In genomic region chr7:44563171-44563679, GRCh38 we compare ENCODE assay signal across 2 cellular contexts.
TF ChIP-seq lines count a peak whose summit lies in the region.

No MANE protein-coding gene starts in this region.

TF ChIP-seq in HCT116, 20 proteins besides CTCF, POLR2A, EP300 and RAD21:
- no peak for TF ChIP-seq ELF1 (IDR thresholded peaks at IDR 0.05; ENCODE audit: borderline replicate concordance, low read depth)
- TF ChIP-seq YY1 (IDR thresholded peaks at IDR 0.05; ENCODE audit: extremely low read depth, insufficient replicate concordance, low read depth, low read length): no peak
- TF ChIP-seq, protein P1, sequence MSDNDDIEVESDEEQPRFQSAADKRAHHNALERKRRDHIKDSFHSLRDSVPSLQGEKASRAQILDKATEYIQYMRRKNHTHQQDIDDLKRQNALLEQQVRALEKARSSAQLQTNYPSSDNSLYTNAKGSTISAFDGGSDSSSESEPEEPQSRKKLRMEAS (IDR thresholded peaks at IDR 0.05): no peak
- no peak for TF ChIP-seq FOSL1 (IDR thresholded peaks at IDR 0.05; ENCODE audit: low read depth)
- no peak for TF ChIP-seq POLR2AphosphoS5 (IDR thresholded peaks at IDR 0.05; ENCODE audit: low read depth, low read length)
- TF ChIP-seq JUND (IDR thresholded peaks at IDR 0.05): no peak
- TF ChIP-seq EZH2 (IDR thresholded peaks at IDR 0.05): no peak
- TF ChIP-seq SP1 (IDR thresholded peaks at IDR 0.05; ENCODE audit: low read depth): no peak
- TF ChIP-seq SRF (IDR thresholded peaks at IDR 0.05; ENCODE audit: low read depth): no peak
- TF ChIP-seq, protein P2, sequence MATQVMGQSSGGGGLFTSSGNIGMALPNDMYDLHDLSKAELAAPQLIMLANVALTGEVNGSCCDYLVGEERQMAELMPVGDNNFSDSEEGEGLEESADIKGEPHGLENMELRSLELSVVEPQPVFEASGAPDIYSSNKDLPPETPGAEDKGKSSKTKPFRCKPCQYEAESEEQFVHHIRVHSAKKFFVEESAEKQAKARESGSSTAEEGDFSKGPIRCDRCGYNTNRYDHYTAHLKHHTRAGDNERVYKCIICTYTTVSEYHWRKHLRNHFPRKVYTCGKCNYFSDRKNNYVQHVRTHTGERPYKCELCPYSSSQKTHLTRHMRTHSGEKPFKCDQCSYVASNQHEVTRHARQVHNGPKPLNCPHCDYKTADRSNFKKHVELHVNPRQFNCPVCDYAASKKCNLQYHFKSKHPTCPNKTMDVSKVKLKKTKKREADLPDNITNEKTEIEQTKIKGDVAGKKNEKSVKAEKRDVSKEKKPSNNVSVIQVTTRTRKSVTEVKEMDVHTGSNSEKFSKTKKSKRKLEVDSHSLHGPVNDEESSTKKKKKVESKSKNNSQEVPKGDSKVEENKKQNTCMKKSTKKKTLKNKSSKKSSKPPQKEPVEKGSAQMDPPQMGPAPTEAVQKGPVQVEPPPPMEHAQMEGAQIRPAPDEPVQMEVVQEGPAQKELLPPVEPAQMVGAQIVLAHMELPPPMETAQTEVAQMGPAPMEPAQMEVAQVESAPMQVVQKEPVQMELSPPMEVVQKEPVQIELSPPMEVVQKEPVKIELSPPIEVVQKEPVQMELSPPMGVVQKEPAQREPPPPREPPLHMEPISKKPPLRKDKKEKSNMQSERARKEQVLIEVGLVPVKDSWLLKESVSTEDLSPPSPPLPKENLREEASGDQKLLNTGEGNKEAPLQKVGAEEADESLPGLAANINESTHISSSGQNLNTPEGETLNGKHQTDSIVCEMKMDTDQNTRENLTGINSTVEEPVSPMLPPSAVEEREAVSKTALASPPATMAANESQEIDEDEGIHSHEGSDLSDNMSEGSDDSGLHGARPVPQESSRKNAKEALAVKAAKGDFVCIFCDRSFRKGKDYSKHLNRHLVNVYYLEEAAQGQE (IDR thresholded peaks at IDR 0.05; ENCODE audit: low read depth): no peak
- TF ChIP-seq ZNF274 (IDR thresholded peaks at IDR 0.05; ENCODE audit: low read depth, low read length): no peak
- no peak for TF ChIP-seq EZH2phosphoT487 (IDR thresholded peaks at IDR 0.05; ENCODE audit: borderline replicate concordance)
- no peak for TF ChIP-seq ZFX (IDR thresholded peaks at IDR 0.05)

TF ChIP-seq in K562, 482 proteins besides CTCF, POLR2A, EP300 and RAD21:
- TF ChIP-seq ZNF445 (CRISPR knock-in tag; IDR thresholded peaks at IDR 0.05; ENCODE audit: low read depth) (no peak), MED1 (CRISPR knock-in tag; IDR thresholded peaks at IDR 0.05; ENCODE audit: borderline replicate concordance) (no peak), E2F6 (IDR thresholded peaks at IDR 0.05; ENCODE audit: borderline replicate concordance in 1 of 2, extremely low read depth in 1 of 2, insufficient read depth in 1 of 2, insufficient read length in 1 of 2, low read depth in 1 of 2, low read length in 1 of 2, poor library complexity in 1 of 2, severe bottlenecking in 1 of 2) (no peak), ETV1 (tag; conservative IDR thresholded peaks at IDR 0.05; ENCODE audit: low read depth) (no peak), MXI1 (IDR thresholded peaks at IDR 0.05; ENCODE audit: low read depth, low read length) (no peak), POLR2G (IDR thresholded peaks at IDR 0.05; ENCODE audit: low read depth, low read length) (0 out of 2 replicates have a peak, but pooled peaks have one; percentile 9), POLR2B (IDR thresholded peaks at IDR 0.05; ENCODE audit: low read depth, partially characterized antibody) (peak; percentile 44), PTRF (tag; IDR thresholded peaks at IDR 0.05) (no peak), POLR2AphosphoS2 (IDR thresholded peaks at IDR 0.05; ENCODE audit: low read length) (0 out of 2 replicates have a peak, but pooled peaks have one; percentile 59), SUPT5H (IDR thresholded peaks at IDR 0.05) (peak; percentile 50; the same call in 1 of the 2 replicates), RBM22 (IDR thresholded peaks at IDR 0.05; ENCODE audit: low read depth, low read length, poor library complexity, severe bottlenecking) (no peak), STAG1 (CRISPR knock-in tag; IDR thresholded peaks at IDR 0.05; ENCODE audit: borderline replicate concordance) (no peak)
TF ChIP-seq in K562: peak in this region for 4.
